In genomic region chr2:2649109-2650072, GRCh38 we compare ENCODE assay signal across 21 cellular contexts.
"Had no signal": no experiment of that assay in that cellular context is flagged by ENCODE, and none has a peak within 500 bp of the region (broad histone marks: within the 10 kb centered on the region; RNA-seq: fewer than 3 reads in every experiment).

No MANE protein-coding gene starts in this region.

- H3K36me3 ChIP-seq: breast epithelium, heart left ventricle, tibial nerve had no signal

- DNase-seq: activated CD4-positive, alpha-beta T cell treated with anti-CD3 and anti-CD28 coated beads for 1 hour; activated CD4-positive, alpha-beta T cell treated with anti-CD3 and anti-CD28 coated beads, Interleukin-2, amount 10 ng/mL, durations not matched to agents 7 days and 5 days; activated CD8-positive, alpha-beta T cell treated with anti-CD3 and anti-CD28 coated beads for 36 hours; activated effector memory CD4-positive, alpha-beta T cell treated with anti-CD3 and anti-CD28 coated beads, Interleukin-2, amount 50 U/mL, for 16 hours; activated naive CD4-positive, alpha-beta T cell treated with anti-CD3 and anti-CD28 coated beads for 36 hours; amniotic stem cell; central memory CD4-positive, alpha-beta T cell; foreskin fibroblast; hypothalamus; left ventricle myocardium superior; retina; stimulated activated CD4-positive, alpha-beta T cell treated with anti-CD3 and anti-CD28 coated beads, Interleukin-15, amount 100 ng/mL, for 24 hours; stimulated activated CD4-positive, alpha-beta T cell treated with anti-CD3 and anti-CD28 coated beads, Interleukin-2, amount 100 ng/mL, for 24 hours; stimulated activated naive B cell treated with anti-CD40 and anti-IgM and Interleukin-4, amounts not matched to agents 10 μg/mL and 1 μg/mL and 100 μg/mL, for 72 hours; T-helper 2 cell had no signal

- H3K36me3 Mint-ChIP-seq: stimulated activated naive B cell treated with anti-CD40 and anti-IgM and Interleukin-4, amounts not matched to agents 10 μg/mL and 1 μg/mL and 100 μg/mL, for 72 hours had no signal

- H3K9me3 Mint-ChIP-seq: activated CD4-positive, alpha-beta T cell treated with anti-CD3 and anti-CD28 coated beads, Interleukin-2, amount 10 ng/mL, durations not matched to agents 7 days and 5 days; activated naive CD4-positive, alpha-beta T cell treated with anti-CD3 and anti-CD28 coated beads for 36 hours had no signal

- H3K27me3 ChIP-seq: tibial nerve had no signal

- H3K4me1 ChIP-seq: breast epithelium, tibial nerve had no signal

- H3K4me1 Mint-ChIP-seq: stimulated activated naive B cell treated with anti-CD40 and anti-IgM and Interleukin-4, amounts not matched to agents 10 μg/mL and 1 μg/mL and 100 μg/mL, for 72 hours had no signal

- H3K27ac Mint-ChIP-seq: activated CD4-positive, alpha-beta T cell treated with anti-CD3 and anti-CD28 coated beads, Interleukin-2, amount 10 ng/mL, durations not matched to agents 7 days and 5 days; activated CD8-positive, alpha-beta T cell treated with anti-CD3 and anti-CD28 coated beads for 36 hours; activated naive CD4-positive, alpha-beta T cell treated with anti-CD3 and anti-CD28 coated beads for 36 hours; activated T-helper 1 cell treated with anti-CD3 and anti-CD28 coated beads, Interleukin-12 subunit alpha, Interleukin-12 subunit beta, Interleukin-2, Interleukin-4 antibody, amounts not matched to agents 30 ng/mL and 10 ng/mL and 1 ng/mL, durations not matched to agents 14 hours and 24 hours and 36 hours; progenitor cell of endocrine pancreas; stimulated activated naive B cell treated with anti-CD40 and anti-IgM and Interleukin-4, amounts not matched to agents 10 μg/mL and 1 μg/mL and 100 μg/mL, for 72 hours had no signal

- H3K27me3 Mint-ChIP-seq: activated CD4-positive, alpha-beta T cell treated with anti-CD3 and anti-CD28 coated beads, Interleukin-2, amount 10 ng/mL, durations not matched to agents 7 days and 5 days; activated CD8-positive, alpha-beta T cell treated with anti-CD3 and anti-CD28 coated beads for 36 hours had no signal

- H3K27ac ChIP-seq: breast epithelium, heart left ventricle, tibial nerve had no signal

- H3K4me3 Mint-ChIP-seq: activated CD4-positive, alpha-beta T cell treated with anti-CD3 and anti-CD28 coated beads, Interleukin-2, amount 10 ng/mL, durations not matched to agents 7 days and 5 days; activated CD8-positive, alpha-beta T cell treated with anti-CD3 and anti-CD28 coated beads for 36 hours; activated naive CD4-positive, alpha-beta T cell treated with anti-CD3 and anti-CD28 coated beads for 36 hours; activated T-helper 1 cell treated with anti-CD3 and anti-CD28 coated beads, Interleukin-12 subunit alpha, Interleukin-12 subunit beta, Interleukin-2, Interleukin-4 antibody, amounts not matched to agents 30 ng/mL and 10 ng/mL and 1 ng/mL, durations not matched to agents 14 hours and 24 hours and 36 hours; stimulated activated naive B cell treated with anti-CD40 and anti-IgM and Interleukin-4, amounts not matched to agents 10 μg/mL and 1 μg/mL and 100 μg/mL, for 72 hours had no signal

- H3K9me3 ChIP-seq: breast epithelium had no signal

- H3K4me3 ChIP-seq: heart left ventricle, smooth muscle cell, tibial nerve had no signal
